11 cellular contexts compared by ENCODE assay signal in genomic region chr4:117249333-117249732, GRCh38.
A peak's percentile ranks its signal among the peaks of the same experiment; 100 is the strongest.
DNase-seq lines count a peak whose midpoint lies in the region; ATAC-seq and TF ChIP-seq lines count a peak whose summit lies in the region.
"Had no signal": no experiment of that assay in that cellular context is flagged by ENCODE, and none has a peak within 500 bp of the region (broad histone marks: within the 10 kb centered on the region; RNA-seq: fewer than 3 reads in every experiment).

No MANE protein-coding gene starts in this region.

- WGBS in psoas muscle, 3 donors, result 77 to 82% (median 81%) methylated on average over 3 of the region's 3 CpGs

- H3K9me3 ChIP-seq in psoas muscle (peaks cover 4% of the 10 kb centered on the region), ascending aorta (peaks cover 0 to 5% of the 10 kb centered on the region in 2 donors)
- no peaks in the 10 kb centered on the region for H3K9me3 ChIP-seq in naive thymus-derived CD4-positive, alpha-beta T cell (ENCODE audit: control insufficient read depth in 2 of 3, low read length in 3 of 3)

- no peaks in the 10 kb centered on the region for H3K27me3 Mint-ChIP-seq in naive thymus-derived CD4-positive, alpha-beta T cell

- CTCF ChIA-PET in naive thymus-derived CD4-positive, alpha-beta T cell (lab: Charles Lee), result no interaction called here

- H3K4me1 ChIP-seq in KMS-11 (ENCODE audit: low read depth, poor library complexity, severe bottlenecking), result peaks cover 4% of the 10 kb centered on the region
- H3K4me1 ChIP-seq in psoas muscle, result no peaks in the 10 kb centered on the region
- no peaks in the 10 kb centered on the region for H3K4me1 ChIP-seq in ascending aorta
- H3K4me1 ChIP-seq in naive thymus-derived CD4-positive, alpha-beta T cell (ENCODE audit: control insufficient read depth in 2 of 2, insufficient read depth in 2 of 2, low read length in 2 of 2), result no peaks in the 10 kb centered on the region
- H3K4me1 ChIP-seq: foreskin keratinocyte had no signal

- intact Hi-C loops in psoas muscle (cut with DNase I) (no loop called here), ascending aorta (cut with DNase I) (no loop called here)
- intact Hi-C loops in naive thymus-derived CD4-positive, alpha-beta T cell (cut with micrococcal nuclease), result no loop called here

- no peak overlapping the region for H3K27ac Mint-ChIP-seq in naive thymus-derived CD4-positive, alpha-beta T cell

- H3K9ac ChIP-seq in KMS-11, result no peak overlapping the region

- H3K9me3 Mint-ChIP-seq in naive thymus-derived CD4-positive, alpha-beta T cell, result peaks cover 0 to 30% (median 14%) of the 10 kb centered on the region in 11 donors

- no peaks in the 10 kb centered on the region for H3K4me1 Mint-ChIP-seq in naive thymus-derived CD4-positive, alpha-beta T cell

- no peak for TF ChIP-seq CTCF in KMS-11 (conservative IDR thresholded peaks at IDR 0.05; ENCODE audit: low read depth, low read length)
- no peak for TF ChIP-seq CTCF in psoas muscle (IDR thresholded peaks at IDR 0.05)
- TF ChIP-seq CTCF in ascending aorta (IDR thresholded peaks at IDR 0.05), result no peak

- H4K20me1 ChIP-seq in KMS-11 (ENCODE audit: insufficient read depth), result no peaks in the 10 kb centered on the region

- peak overlapping the region; percentile 8; the same call in 1 of the 2 replicates for H3K4me2 ChIP-seq in KMS-11

- H3K79me2 ChIP-seq in KMS-11 (ENCODE audit: insufficient read depth, low read depth), result no peaks in the 10 kb centered on the region

- POLR2A ChIA-PET in naive thymus-derived CD4-positive, alpha-beta T cell (lab: Charles Lee), result no interaction called here

- H3K4me3 Mint-ChIP-seq in naive thymus-derived CD4-positive, alpha-beta T cell, result no peak overlapping the region

- no peak overlapping the region for H3K27ac ChIP-seq in KMS-11
- H3K27ac ChIP-seq in psoas muscle, result no peak overlapping the region
- no peak overlapping the region for H3K27ac ChIP-seq in ascending aorta
- no peak overlapping the region for H3K27ac ChIP-seq in naive thymus-derived CD4-positive, alpha-beta T cell (ENCODE audit: low read depth, low read length)
- H3K27ac ChIP-seq: foreskin keratinocyte had no signal

- no peaks in the 10 kb centered on the region for H3K36me3 Mint-ChIP-seq in naive thymus-derived CD4-positive, alpha-beta T cell

- no peak overlapping the region for H3K4me3 ChIP-seq in KMS-11 (IDR thresholded peaks at IDR 0.05; ENCODE audit: insufficient read depth, low read depth, low read length)
- H3K4me3 ChIP-seq in psoas muscle, result no peak overlapping the region
- H3K4me3 ChIP-seq in ascending aorta, result no peak overlapping the region
- H3K4me3 ChIP-seq in naive thymus-derived CD4-positive, alpha-beta T cell (ENCODE audit: low read length), result no peak overlapping the region

- no peak overlapping the region for H2AFZ ChIP-seq in KMS-11 (ENCODE audit: low read depth)

- H3K36me3 ChIP-seq in KMS-11 (ENCODE audit: insufficient read depth) (no peaks in the 10 kb centered on the region), psoas muscle (ENCODE audit: insufficient read depth in 1 of 2, low read depth in 1 of 2) (no peaks in the 10 kb centered on the region), ascending aorta (no peaks in the 10 kb centered on the region)
- no peaks in the 10 kb centered on the region for H3K36me3 ChIP-seq in naive thymus-derived CD4-positive, alpha-beta T cell (ENCODE audit: control insufficient read depth in 2 of 3, insufficient read depth in 3 of 3, low read length in 3 of 3)

- DNase-seq in psoas muscle, result no peak
- no peak for DNase-seq in ascending aorta (ENCODE audit: low spot score in 2 of 2)
- DNase-seq in naive thymus-derived CD4-positive, alpha-beta T cell, result no peak
- no peak for DNase-seq in NCI-H146 (lab: John Stamatoyannopoulos, UW)
- DNase-seq: COR-L47, foreskin keratinocyte, NCI-H510A treated with DMSO at 0.1 percent for 48 hours had no signal

- ATAC-seq in GM18873 (IDR thresholded peaks at IDR 0.05; ENCODE audit: low FRiP score, unreplicated experiment) (peak; percentile 69), GM21529 (IDR thresholded peaks at IDR 0.05; ENCODE audit: unreplicated experiment) (peak; percentile 98), HG03045 (IDR thresholded peaks at IDR 0.05; ENCODE audit: unreplicated experiment) (peak; percentile 57), psoas muscle (no peak)
- ATAC-seq in naive thymus-derived CD4-positive, alpha-beta T cell, result no peak
- ATAC-seq: foreskin keratinocyte had no signal

- H3K27me3 ChIP-seq in KMS-11 (ENCODE audit: insufficient read depth, low read depth) (no peaks in the 10 kb centered on the region), psoas muscle (ENCODE audit: insufficient read depth in 3 of 3, low read length in 2 of 3) (no peaks in the 10 kb centered on the region), ascending aorta (no peaks in the 10 kb centered on the region)
- no peaks in the 10 kb centered on the region for H3K27me3 ChIP-seq in naive thymus-derived CD4-positive, alpha-beta T cell (ENCODE audit: control insufficient read depth in 2 of 2, insufficient read depth in 2 of 2, low read length in 2 of 2)
- H3K27me3 ChIP-seq: foreskin keratinocyte had no signal

Comparison
In these comparisons a context has a peak if more than half of its experiments do, and no peak if none do; other contexts are left out.
1. ATAC-seq: peak in GM18873 (single experiment), GM21529 (single experiment) and HG03045 (single experiment); none in psoas muscle (0 of 4) and naive thymus-derived CD4-positive, alpha-beta T cell (single experiment).